ENCODE assay signal across 8 cellular contexts in the genomic region with DNA sequence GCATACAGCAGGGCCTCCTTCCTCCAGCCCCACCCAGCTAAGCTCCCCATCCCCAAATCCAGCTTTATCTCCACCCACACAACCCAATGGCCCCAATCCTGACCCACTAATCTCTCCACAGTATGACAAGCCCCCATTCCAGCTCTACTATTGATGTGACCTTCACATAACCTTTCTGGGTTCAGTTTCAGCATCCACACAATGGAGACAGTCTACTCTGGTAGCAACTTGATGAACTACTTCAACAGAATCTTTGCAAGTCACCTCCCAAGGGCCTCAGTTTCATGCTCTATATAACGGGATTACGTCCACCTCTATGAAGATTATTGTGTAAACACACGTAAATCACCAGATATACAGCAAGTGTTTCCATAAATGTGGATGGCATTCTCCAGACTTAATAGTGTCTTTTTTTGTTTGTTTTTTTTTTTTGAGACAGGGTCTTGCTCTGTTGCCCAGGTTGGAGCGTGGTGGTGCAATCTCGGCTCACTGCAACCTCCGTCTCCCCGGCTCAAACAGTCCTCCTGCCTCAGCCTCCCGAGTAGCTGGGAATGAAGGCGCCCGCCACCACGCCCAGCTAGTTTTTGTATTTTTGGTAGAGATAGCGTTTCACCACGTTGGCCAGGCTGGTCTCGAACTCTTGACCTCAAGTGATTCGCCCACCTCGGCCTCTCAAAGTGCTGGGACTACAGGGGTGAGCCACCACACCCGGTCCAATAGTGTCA. TPM values are rescaled to one million over a fixed set of nuclear protein-coding genes. Genes with fewer than 3 reads are reported as not detected.
A peak's percentile ranks its signal among the peaks of the same experiment; 100 is the strongest.
DNase-seq lines count a peak whose midpoint lies in the region; ATAC-seq and TF ChIP-seq lines count a peak whose summit lies in the region.

No MANE protein-coding gene starts in this region.

- peak overlapping the region; percentile 90 for H3K4me3 Mint-ChIP-seq in activated CD4-positive, alpha-beta T cell treated with anti-CD3 and anti-CD28 coated beads for 36 hours
- H3K4me3 Mint-ChIP-seq in activated CD4-positive, alpha-beta memory T cell treated with anti-CD3 and anti-CD28 coated beads for 36 hours, result peak overlapping the region; percentile 89

- H3K4me1 Mint-ChIP-seq in activated CD4-positive, alpha-beta T cell treated with anti-CD3 and anti-CD28 coated beads for 36 hours, result peaks cover 18% of the 10 kb centered on the region
- H3K4me1 Mint-ChIP-seq in activated CD4-positive, alpha-beta memory T cell treated with anti-CD3 and anti-CD28 coated beads for 36 hours (ENCODE audit: low read depth), result peaks cover 22% of the 10 kb centered on the region

- no peaks in the 10 kb centered on the region for H3K9me3 Mint-ChIP-seq in activated CD4-positive, alpha-beta T cell treated with anti-CD3 and anti-CD28 coated beads for 36 hours (ENCODE audit: low read depth)
- no peaks in the 10 kb centered on the region for H3K9me3 Mint-ChIP-seq in activated CD4-positive, alpha-beta memory T cell treated with anti-CD3 and anti-CD28 coated beads for 36 hours

- H3K27ac ChIP-seq in stomach, result peak overlapping the region in 3 of 5 donors; percentile 5 to 95 (median 24)

- no peak for TF ChIP-seq CTCF in stomach (IDR thresholded peaks at IDR 0.05)

- intact Hi-C loops in activated CD4-positive, alpha-beta T cell treated with anti-CD3 and anti-CD28 coated beads for 36 hours (cut with DNase I, micrococcal nuclease), result loop anchor here in 1 of 2 experiments (10.0 kb wide), 1 partner anchor 1473 kb away; a partner anchor contains a TSS
- intact Hi-C loops in activated CD4-positive, alpha-beta memory T cell treated with anti-CD3 and anti-CD28 coated beads for 36 hours (cut with micrococcal nuclease), result loop anchor here (2.0 kb wide), 2 partner anchors 191 to 407 kb away; no protein-coding TSS in a partner anchor
- intact Hi-C loops in stomach (cut with DNase I; ENCODE audit: low total_unique reads), result no loop called here

- H3K36me3 ChIP-seq in stomach, result no peaks in the 10 kb centered on the region

- H3K36me3 Mint-ChIP-seq in activated CD4-positive, alpha-beta T cell treated with anti-CD3 and anti-CD28 coated beads for 36 hours (ENCODE audit: low read depth), result peaks cover 12% of the 10 kb centered on the region
- peaks cover 5% of the 10 kb centered on the region for H3K36me3 Mint-ChIP-seq in activated CD4-positive, alpha-beta memory T cell treated with anti-CD3 and anti-CD28 coated beads for 36 hours

- peak overlapping the region; percentile 91 for H3K27ac Mint-ChIP-seq in activated CD4-positive, alpha-beta T cell treated with anti-CD3 and anti-CD28 coated beads for 36 hours
- H3K27ac Mint-ChIP-seq in activated CD4-positive, alpha-beta memory T cell treated with anti-CD3 and anti-CD28 coated beads for 36 hours, result peak overlapping the region; percentile 84

- no peak for TF ChIP-seq POLR2A in stomach (IDR thresholded peaks at IDR 0.05)

- H3K4me3 ChIP-seq in iPS-11a (ENCODE audit: low read depth, low read length), result peak overlapping the region; percentile 73
- H3K4me3 ChIP-seq in stomach, result peak overlapping the region; percentile 78 to 83 (median 83)

- 72 to 80% (median 75%) methylated on average over 16 to 17 of the region's 17 CpGs for WGBS in stomach, 5 donors

- DNase-seq in activated CD4-positive, alpha-beta T cell treated with anti-CD3 and anti-CD28 coated beads for 36 hours, result peak; percentile 26
- DNase-seq in activated CD4-positive, alpha-beta T cell treated with anti-CD3 and anti-CD28 coated beads, Interleukin-2, amount 50 U/mL, for 1 hour, result no peak
- DNase-seq in activated CD4-positive, alpha-beta memory T cell treated with anti-CD3 and anti-CD28 coated beads for 36 hours, result peak; percentile 27
- no peak for DNase-seq in stomach
- no peak for DNase-seq in NCI-H1417 treated with DMSO at 0.1 percent for 48 hours (lab: John Stamatoyannopoulos, UW)
- no peak for DNase-seq in nucleus accumbens (lab: John Stamatoyannopoulos, UW)

- H3K27me3 Mint-ChIP-seq in activated CD4-positive, alpha-beta T cell treated with anti-CD3 and anti-CD28 coated beads for 36 hours, result no peaks in the 10 kb centered on the region
- no peaks in the 10 kb centered on the region for H3K27me3 Mint-ChIP-seq in activated CD4-positive, alpha-beta memory T cell treated with anti-CD3 and anti-CD28 coated beads for 36 hours

- H3K9me3 ChIP-seq in stomach, result no peaks in the 10 kb centered on the region

- no peaks in the 10 kb centered on the region for H3K27me3 ChIP-seq in stomach

- POLR2A ChIA-PET in activated CD4-positive, alpha-beta T cell treated with anti-CD3 and anti-CD28 coated beads for 36 hours (lab: Charles Lee), result interaction anchor here (0.8 to 1.9 kb wide), 6 partner anchors 11 to 376 kb away, joined by 3 to 8 read pairs (median 4); a partner anchor contains a TSS
- POLR2A ChIA-PET in activated CD4-positive, alpha-beta memory T cell treated with anti-CD3 and anti-CD28 coated beads for 36 hours (lab: Charles Lee), result interaction anchor here (1.3 to 3.3 kb wide), 3 partner anchors 11 to 214 kb away, joined by 5 to 21 read pairs (median 12); a partner anchor contains a TSS

- ATAC-seq in activated CD4-positive, alpha-beta T cell treated with anti-CD3 and anti-CD28 coated beads for 36 hours, result no peak
- ATAC-seq in HG02588 (IDR thresholded peaks at IDR 0.05; ENCODE audit: unreplicated experiment), result no peak

- CTCF ChIA-PET in activated CD4-positive, alpha-beta T cell treated with anti-CD3 and anti-CD28 coated beads for 36 hours (lab: Charles Lee), result interaction anchor here (0.6 to 3.8 kb wide), 8 partner anchors 8 to 1009 kb away, joined by 3 to 33 read pairs (median 4); a partner anchor contains a TSS
- CTCF ChIA-PET in activated CD4-positive, alpha-beta memory T cell treated with anti-CD3 and anti-CD28 coated beads for 36 hours (lab: Charles Lee), result interaction anchor here (1.0 to 3.9 kb wide), 4 partner anchors 11 to 221 kb away, joined by 4 to 50 read pairs (median 7); a partner anchor contains a TSS

- TF ChIP-seq EP300 in stomach (IDR thresholded peaks at IDR 0.05), result no peak

- H3K4me1 ChIP-seq in stomach, result peaks cover 19 to 39% (median 28%) of the 10 kb centered on the region in 4 donors

RNA-seq across cellular contexts. Expression of a gene that starts 1.4 kb away (rescaled TPM):
- 100 to 1,000 TPM; 183 to 189 TPM for total RNA-seq in activated CD4-positive, alpha-beta T cell treated with anti-CD3 and anti-CD28 coated beads for 36 hours
- total RNA-seq in activated CD4-positive, alpha-beta memory T cell treated with anti-CD3 and anti-CD28 coated beads for 36 hours, result 100 to 1,000 TPM; 160 to 163 TPM
- 100 to 1,000 TPM in 2 of 5 donors, 10 to 100 TPM in 3; 32.7 to 126 (median 88.8) TPM for total RNA-seq in stomach
- 10 to 100 TPM; 90.0 to 96.7 (median 91.7) TPM for polyA plus RNA-seq in stomach

Comparison
In these comparisons a context has a peak if more than half of its experiments do, and no peak if none do; other contexts are left out.
1. DNase-seq: peak in activated CD4-positive, alpha-beta T cell treated with anti-CD3 and anti-CD28 coated beads for 36 hours (single experiment) and activated CD4-positive, alpha-beta memory T cell treated with anti-CD3 and anti-CD28 coated beads for 36 hours (single experiment); none in activated CD4-positive, alpha-beta T cell treated with anti-CD3 and anti-CD28 coated beads, Interleukin-2, amount 50 U/mL, for 1 hour (single experiment), stomach (single experiment), NCI-H1417 treated with DMSO at 0.1 percent for 48 hours (single experiment) and nucleus accumbens (0 of 56).